9 cellular contexts compared by ENCODE assay signal in the genomic region with DNA sequence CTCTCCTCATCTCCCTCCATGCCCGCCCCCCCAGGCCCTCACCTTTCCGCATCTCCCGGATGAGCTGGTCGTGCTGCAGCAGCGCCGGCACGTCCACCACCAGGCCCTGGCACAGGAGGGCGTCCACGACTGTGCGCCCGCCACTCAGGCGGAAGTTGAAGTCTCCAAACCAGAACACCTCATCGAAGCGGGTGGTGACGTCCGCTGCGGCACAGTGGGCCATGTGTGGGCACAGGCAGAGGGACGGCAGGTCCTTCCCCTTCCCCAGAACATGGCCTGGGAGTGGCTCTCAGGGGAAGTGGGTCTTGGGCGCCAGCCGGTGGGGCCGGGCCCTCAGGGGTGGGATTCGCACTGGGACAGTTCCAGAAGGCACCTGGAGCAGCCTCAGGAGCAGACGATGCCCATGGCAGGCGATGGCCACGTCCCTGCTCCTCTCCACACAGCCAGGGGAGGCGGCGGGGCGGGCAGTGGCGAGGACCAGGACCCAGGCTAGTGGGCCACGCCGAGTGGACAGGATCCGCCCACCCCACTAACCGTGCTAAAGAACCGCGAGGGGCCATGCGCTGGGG.
"Had no signal": no experiment of that assay in that cellular context is flagged by ENCODE, and none has a peak within 500 bp of the region (broad histone marks: within the 10 kb centered on the region; RNA-seq: fewer than 3 reads in every experiment).

No MANE protein-coding gene starts in this region.

- FAIRE-seq: H1, H54, K562 had no signal

- H3K4me2 ChIP-seq: GM23338 had no signal

- H3K27ac ChIP-seq: HL-60 had no signal

- ATAC-seq: GM23338, K562 had no signal

- H2AFZ ChIP-seq: GM23338 had no signal

- DNase-seq: H9, HCEC 1CT, IMR-90, KG1 had no signal

- H3K4me3 ChIP-seq: GM23338, K562 had no signal
